ENCODE assay signal across 12 cellular contexts in the genomic region with DNA sequence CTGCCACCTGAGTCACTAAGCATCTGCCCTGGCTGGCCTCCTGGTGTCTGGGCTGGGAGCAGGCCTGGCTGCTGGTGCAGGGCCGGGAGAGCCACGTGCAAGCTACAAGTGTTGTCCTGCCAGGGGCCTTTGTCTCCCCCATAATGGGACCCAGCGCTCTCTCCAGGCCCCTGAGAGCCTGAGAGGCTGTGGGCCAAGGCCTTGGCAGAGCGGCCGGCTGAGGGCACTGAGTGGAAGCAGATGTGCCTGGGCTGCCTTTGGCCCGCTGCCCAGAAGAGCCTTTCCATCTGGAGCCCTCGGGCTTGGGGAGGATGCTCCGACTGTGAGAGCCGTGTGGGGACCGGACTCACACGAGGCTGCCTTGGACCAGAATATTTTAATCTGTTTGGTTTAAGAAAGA.
A peak's percentile ranks its signal among the peaks of the same experiment; 100 is the strongest.
DNase-seq lines count a peak whose midpoint lies in the region; ATAC-seq and TF ChIP-seq lines count a peak whose summit lies in the region.
"Had no signal": no experiment of that assay in that cellular context is flagged by ENCODE, and none has a peak within 500 bp of the region (broad histone marks: within the 10 kb centered on the region; RNA-seq: fewer than 3 reads in every experiment).

No MANE protein-coding gene starts in this region.

- H2AK5ac ChIP-seq in IMR-90 (ENCODE audit: low read depth, low read length), result peak overlapping the region; percentile 91

- H3K27ac ChIP-seq in IMR-90 (ENCODE audit: insufficient read depth, low read length) (no peak overlapping the region), VCaP (peak overlapping the region; percentile 96), left ventricle myocardium inferior (replicated peaks) (peak overlapping the region; percentile 74), colonic mucosa (no peak overlapping the region)
- H3K27ac ChIP-seq: parathyroid adenoma had no signal

- H3K27me3 ChIP-seq in IMR-90 (ENCODE audit: control insufficient read depth, insufficient read depth, low read length) (no peaks in the 10 kb centered on the region), left ventricle myocardium inferior (ENCODE audit: low read depth) (no peaks in the 10 kb centered on the region), colonic mucosa (no peaks in the 10 kb centered on the region)

- WGBS in IMR-90 (ENCODE audit: extremely low coverage in 2 of 2, insufficient read length in 1 of 2), 2 experiments, result 50% methylated on average over 1 of the region's 11 CpGs; no CpG with 5 or more reads in 1 of the 2 experiments

- H4K91ac ChIP-seq in IMR-90 (ENCODE audit: insufficient read depth, low read depth, low read length), result peak overlapping the region; percentile 95; the same call in 1 of the 2 replicates

- peaks cover 2% of the 10 kb centered on the region for H3K4me1 Mint-ChIP-seq in glutamatergic neuron (ENCODE audit: low read depth, unreplicated experiment)

- no peak overlapping the region for H4K5ac ChIP-seq in IMR-90 (ENCODE audit: low read depth, low read length)

- H3K36me3 Mint-ChIP-seq in glutamatergic neuron (ENCODE audit: unreplicated experiment), result no peaks in the 10 kb centered on the region

- TF ChIP-seq CTCF in IMR-90 (conservative IDR thresholded peaks at IDR 0.05; ENCODE audit: low read depth, low read length), result no peak
- no peak for TF ChIP-seq CTCF in VCaP (conservative IDR thresholded peaks at IDR 0.05)
- TF ChIP-seq CTCF in left ventricle myocardium inferior (IDR thresholded peaks at IDR 0.05; ENCODE audit: borderline replicate concordance), result peak; percentile 25
- TF ChIP-seq CTCF in glutamatergic neuron (IDR thresholded peaks at IDR 0.05; ENCODE audit: partially characterized antibody, unreplicated experiment), result no peak
- TF ChIP-seq CTCF in colonic mucosa (IDR thresholded peaks at IDR 0.05), result no peak

- H2BK120ac ChIP-seq in IMR-90 (ENCODE audit: low read depth, low read length), result peak overlapping the region; percentile 92

- intact Hi-C loops in IMR-90 (cut with micrococcal nuclease) (no loop called here), left ventricle myocardium inferior (cut with micrococcal nuclease) (no loop called here), colonic mucosa (cut with DNase I) (no loop called here)

- peak overlapping the region; percentile 83 for H2AK9ac ChIP-seq in IMR-90 (replicated peaks; ENCODE audit: low read depth, low read length, poor library complexity)

- no peak overlapping the region for H3K23ac ChIP-seq in IMR-90 (ENCODE audit: low read depth, low read length)

- POLR2A ChIA-PET in IMR-90 (lab: Charles Lee; ENCODE audit: unreplicated experiment), result interaction anchor here (1.6 kb wide), 1 partner anchor 55 kb away, joined by 10 read pairs; no protein-coding TSS in a partner anchor

- peaks cover 11% of the 10 kb centered on the region for H3K4me1 ChIP-seq in IMR-90 (ENCODE audit: control insufficient read depth, insufficient read depth, low read length)
- peaks cover 45% of the 10 kb centered on the region for H3K4me1 ChIP-seq in left ventricle myocardium inferior
- no peaks in the 10 kb centered on the region for H3K4me1 ChIP-seq in colonic mucosa

- H3K4me3 Mint-ChIP-seq in glutamatergic neuron (ENCODE audit: unreplicated experiment), result no peak overlapping the region
- H3K4me3 Mint-ChIP-seq: activated T-helper 1 cell treated with anti-CD3 and anti-CD28 coated beads, Interleukin-12 subunit alpha, Interleukin-12 subunit beta, Interleukin-2, Interleukin-4 antibody, amounts not matched to agents 30 ng/mL and 10 ng/mL and 1 ng/mL, durations not matched to agents 14 hours and 24 hours and 36 hours; stimulated activated naive CD8-positive, alpha-beta T cell treated with anti-CD3 and anti-CD28 coated beads, Interleukin-15, Interleukin-2, amounts not matched to agents 100 ng/mL and 50 ng/mL, for 24 hours had no signal

- H3K27me3 Mint-ChIP-seq in glutamatergic neuron (ENCODE audit: unreplicated experiment), result peaks cover 5% of the 10 kb centered on the region

- no peak overlapping the region for H3K56ac ChIP-seq in IMR-90 (ENCODE audit: extremely low read depth, insufficient read depth, low read length)

- CTCF ChIA-PET in IMR-90 (lab: Yijun Ruan, JAX), result interaction anchor here (0.6 kb wide), 1 partner anchor 212 kb away, joined by 3 read pairs; no protein-coding TSS in a partner anchor

- peak overlapping the region; percentile 77 for H2AFZ ChIP-seq in IMR-90 (replicated peaks; ENCODE audit: low read length, poor library complexity)
- H2AFZ ChIP-seq: parathyroid adenoma had no signal

- H4K20me1 ChIP-seq in IMR-90 (ENCODE audit: insufficient read depth, low read length), result no peaks in the 10 kb centered on the region

- H3K4me3 ChIP-seq in IMR-90 (ENCODE audit: insufficient read depth, low read depth, low read length) (no peak overlapping the region), left ventricle myocardium inferior (no peak overlapping the region), colonic mucosa (no peak overlapping the region)

- peak overlapping the region; percentile 39 to 90; a peak in 1 of 4 replicates for H4K8ac ChIP-seq in IMR-90 (ENCODE audit: low read depth in 2 of 2, low read length in 2 of 2)

- H3K9me3 Mint-ChIP-seq in glutamatergic neuron (ENCODE audit: unreplicated experiment), result peaks cover 4% of the 10 kb centered on the region
- H3K9me3 Mint-ChIP-seq: activated T-helper 1 cell treated with anti-CD3 and anti-CD28 coated beads, Interleukin-12 subunit alpha, Interleukin-12 subunit beta, Interleukin-2, Interleukin-4 antibody, amounts not matched to agents 30 ng/mL and 10 ng/mL and 1 ng/mL, durations not matched to agents 14 hours and 24 hours and 36 hours; stimulated activated naive CD8-positive, alpha-beta T cell treated with anti-CD3 and anti-CD28 coated beads, Interleukin-15, Interleukin-2, amounts not matched to agents 100 ng/mL and 50 ng/mL, for 24 hours had no signal

- H3K14ac ChIP-seq in IMR-90 (replicated peaks; ENCODE audit: low read depth, low read length), result 0 out of 2 replicates have a peak overlapping the region, but pooled peaks have one; percentile 34

- H3K79me1 ChIP-seq in IMR-90 (ENCODE audit: low read depth in 1 of 2, low read length in 2 of 2), result 0 out of 4 replicates have a peak, but pooled peaks cover 0 to 3% of the 10 kb centered on the region in 2 experiments

- ATAC-seq in IMR-90 (ENCODE audit: low read depth), result peak; percentile 53; the same call in 1 of the 2 replicates
- ATAC-seq: esophagus mucosa had no signal

- H3K9me3 ChIP-seq in IMR-90 (ENCODE audit: control insufficient read depth, insufficient read depth, low read length) (no peaks in the 10 kb centered on the region), left ventricle myocardium inferior (replicated peaks) (no peaks in the 10 kb centered on the region), colonic mucosa (no peaks in the 10 kb centered on the region)

- TF ChIP-seq POLR2A in IMR-90 (IDR thresholded peaks at IDR 0.05; ENCODE audit: low read depth, low read length), result no peak

- no peak overlapping the region for H3K18ac ChIP-seq in IMR-90 (ENCODE audit: low read depth, low read length)

- DNase-seq in IMR-90 (peak; percentile 57), left ventricle myocardium inferior (peak; percentile 78), smooth muscle cell of the brain vasculature (ENCODE audit: low read depth, low spot score) (peak; percentile 41), GDM1 (lab: John Stamatoyannopoulos, UW) (no peak), glutamatergic neuron (no peak), colonic mucosa (no peak)
- DNase-seq: KBM-7 had no signal

- peak overlapping the region; percentile 93; the same call in 1 of the 2 replicates for H3K4ac ChIP-seq in IMR-90 (ENCODE audit: low read depth, low read length)

- H3K9me1 ChIP-seq in IMR-90 (ENCODE audit: insufficient read depth, low read length), result peaks cover 26% of the 10 kb centered on the region

- no peak for TF ChIP-seq RAD21 in IMR-90 (IDR thresholded peaks at IDR 0.05; ENCODE audit: low read length)

- peak overlapping the region; percentile 67; the same call in 1 of the 3 replicates for H2BK15ac ChIP-seq in IMR-90 (ENCODE audit: low read depth, low read length)

- dilution Hi-C loops in IMR-90 (cut with HindIII; ENCODE audit: low sequenced_read_pairs, unreplicated experiment), result no loop called here

- no peak overlapping the region for H3K27ac Mint-ChIP-seq in glutamatergic neuron (ENCODE audit: unreplicated experiment)
- H3K27ac Mint-ChIP-seq: activated T-helper 1 cell treated with anti-CD3 and anti-CD28 coated beads, Interleukin-12 subunit alpha, Interleukin-12 subunit beta, Interleukin-2, Interleukin-4 antibody, amounts not matched to agents 30 ng/mL and 10 ng/mL and 1 ng/mL, durations not matched to agents 14 hours and 24 hours and 36 hours; stimulated activated naive CD8-positive, alpha-beta T cell treated with anti-CD3 and anti-CD28 coated beads, Interleukin-15, Interleukin-2, amounts not matched to agents 100 ng/mL and 50 ng/mL, for 24 hours had no signal

- H2BK20ac ChIP-seq in IMR-90 (ENCODE audit: low read depth, low read length), result peak overlapping the region; percentile 54; the same call in 1 of the 2 replicates

- H3K9ac ChIP-seq in IMR-90 (ENCODE audit: low read depth, low read length), result no peak overlapping the region
- H3K9ac ChIP-seq in colonic mucosa (ENCODE audit: low read depth in 2 of 2, low read length in 2 of 2), result no peak overlapping the region
- H3K9ac ChIP-seq: parathyroid adenoma had no signal

- no peak overlapping the region for H3K4me2 ChIP-seq in IMR-90 (ENCODE audit: low read depth, low read length)

- H3K36me3 ChIP-seq in IMR-90 (ENCODE audit: control insufficient read depth, insufficient read depth, low read length) (no peaks in the 10 kb centered on the region), left ventricle myocardium inferior (no peaks in the 10 kb centered on the region), colonic mucosa (no peaks in the 10 kb centered on the region)

- no TSS peak for BruUV-seq in IMR-90 (replicated peaks; lab: Mats Ljungman, UMichigan)

- in situ Hi-C loops in IMR-90 (cut with MboI; ENCODE audit: low sequenced_read_pairs), result no loop called here

- H2BK5ac ChIP-seq in IMR-90 (ENCODE audit: low read depth, low read length, poor library complexity, severe bottlenecking), result no peak overlapping the region

TF ChIP-seq in IMR-90, 13 proteins besides CTCF, POLR2A, EP300 and RAD21:
- TF ChIP-seq CHD1 (IDR thresholded peaks at IDR 0.05; ENCODE audit: low read depth, low read length) (no peak), MXI1 (IDR thresholded peaks at IDR 0.05; ENCODE audit: borderline replicate concordance, low read depth, low read length) (no peak), MAFK (IDR thresholded peaks at IDR 0.05; ENCODE audit: low read depth, low read length) (no peak), NFE2L2 (IDR thresholded peaks at IDR 0.05; ENCODE audit: low read depth, low read length) (no peak)

Comparison
In these comparisons a context has a peak if more than half of its experiments do, and no peak if none do; other contexts are left out.
1. DNase-seq: peak in IMR-90 (single experiment), left ventricle myocardium inferior (single experiment) and smooth muscle cell of the brain vasculature (single experiment); none in GDM1 (single experiment), glutamatergic neuron (single experiment) and colonic mucosa (single experiment).
2. H3K27ac ChIP-seq: peak in VCaP (single experiment) and left ventricle myocardium inferior (single experiment); none in IMR-90 (single experiment) and colonic mucosa (single experiment).